Comparison of ENCODE assay signal across 1 cellular context in genomic region chr15:71114887-71115566, GRCh38.
TF ChIP-seq lines count a peak whose summit lies in the region.

Gene THSD4 (plus strand): TSS chr15:71115471.

TF ChIP-seq in K562, 482 proteins besides CTCF, POLR2A, EP300 and RAD21 (continued from another document):
- TF ChIP-seq SREBF2 (CRISPR knock-in tag; IDR thresholded peaks at IDR 0.05) (no peak), FIP1L1 (IDR thresholded peaks at IDR 0.05; ENCODE audit: low read depth, low read length, poor library complexity, severe bottlenecking) (peak; percentile 62), NR2C2 (CRISPR knock-in tag; IDR thresholded peaks at IDR 0.05) (no peak), NR2C2 (tag; IDR thresholded peaks at IDR 0.05) (peak; percentile 77), EHMT2 (IDR thresholded peaks at IDR 0.05) (no peak), CXXC5 (CRISPR knock-in tag; IDR thresholded peaks at IDR 0.05) (peak; percentile 40; the same call in 1 of the 2 replicates), FOXJ3 (CRISPR knock-in tag; IDR thresholded peaks at IDR 0.05) (no peak), RCOR1 (IDR thresholded peaks at IDR 0.05; ENCODE audit: borderline replicate concordance in 1 of 2, low read depth in 2 of 2, low read length in 2 of 2) (0 out of 4 replicates have a peak, but pooled peaks of 1 of the 2 experiments have one; percentile 19), CTBP1 (IDR thresholded peaks at IDR 0.05; ENCODE audit: borderline replicate concordance) (peak; percentile 43; the same call in 1 of the 2 replicates), NR2C1 (IDR thresholded peaks at IDR 0.05) (0 out of 2 replicates have a peak, but pooled peaks have one; percentile 27), NR2C1 (tag; IDR thresholded peaks at IDR 0.05) (peak; percentile 51; the same call in 1 of the 2 replicates), ZFP1 (CRISPR knock-in tag; IDR thresholded peaks at IDR 0.05) (no peak), ZNF347 (CRISPR knock-in tag; IDR thresholded peaks at IDR 0.05; ENCODE audit: low read depth) (no peak), ZNF449 (CRISPR knock-in tag; IDR thresholded peaks at IDR 0.05) (no peak), SMC3 (conservative IDR thresholded peaks at IDR 0.05; ENCODE audit: insufficient read depth, low read depth, low read length) (peak; percentile 75), VEZF1 (CRISPR knock-in tag; IDR thresholded peaks at IDR 0.05) (peak; percentile 61; the same call in 1 of the 2 replicates), NBN (IDR thresholded peaks at IDR 0.05; ENCODE audit: low read depth) (no peak), RBM17 (IDR thresholded peaks at IDR 0.05; ENCODE audit: borderline replicate concordance, low read depth, low read length) (no peak), SNAPC5 (CRISPR knock-in tag; IDR thresholded peaks at IDR 0.05) (no peak), ZBTB7A (IDR thresholded peaks at IDR 0.05; ENCODE audit: borderline replicate concordance, control insufficient read depth, low read depth, low read length) (peak; percentile 72; the same call in 1 of the 2 replicates), CHCHD3 (CRISPR knock-in tag; IDR thresholded peaks at IDR 0.05) (no peak), CTCFL (IDR thresholded peaks at IDR 0.05; ENCODE audit: borderline replicate concordance, insufficient read depth, low read depth, low read length, poor library complexity, severe bottlenecking) (peak; percentile 47), ELF2 (CRISPR knock-in tag; IDR thresholded peaks at IDR 0.05) (no peak), RBM34 (IDR thresholded peaks at IDR 0.05; ENCODE audit: borderline replicate concordance, insufficient read depth, low read length) (no peak), CHD4 (IDR thresholded peaks at IDR 0.05; ENCODE audit: insufficient read depth, insufficient replicate concordance, low read depth, low read length, poor library complexity, severe bottlenecking) (no peak), ZBTB8A (IDR thresholded peaks at IDR 0.05; ENCODE audit: partially characterized antibody) (no peak), MAZ (CRISPR knock-in tag; conservative IDR thresholded peaks at IDR 0.05 in 1 of 2, IDR thresholded peaks at IDR 0.05 in 1 of 2) (peak; percentile 71 to 88)
- TF ChIP-seq, protein P1, sequence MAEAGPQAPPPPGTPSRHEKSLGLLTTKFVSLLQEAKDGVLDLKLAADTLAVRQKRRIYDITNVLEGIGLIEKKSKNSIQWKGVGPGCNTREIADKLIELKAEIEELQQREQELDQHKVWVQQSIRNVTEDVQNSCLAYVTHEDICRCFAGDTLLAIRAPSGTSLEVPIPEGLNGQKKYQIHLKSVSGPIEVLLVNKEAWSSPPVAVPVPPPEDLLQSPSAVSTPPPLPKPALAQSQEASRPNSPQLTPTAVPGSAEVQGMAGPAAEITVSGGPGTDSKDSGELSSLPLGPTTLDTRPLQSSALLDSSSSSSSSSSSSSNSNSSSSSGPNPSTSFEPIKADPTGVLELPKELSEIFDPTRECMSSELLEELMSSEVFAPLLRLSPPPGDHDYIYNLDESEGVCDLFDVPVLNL (CRISPR knock-in tag; IDR thresholded peaks at IDR 0.05; ENCODE audit: low read depth) = no peak
- TF ChIP-seq, protein P2, sequence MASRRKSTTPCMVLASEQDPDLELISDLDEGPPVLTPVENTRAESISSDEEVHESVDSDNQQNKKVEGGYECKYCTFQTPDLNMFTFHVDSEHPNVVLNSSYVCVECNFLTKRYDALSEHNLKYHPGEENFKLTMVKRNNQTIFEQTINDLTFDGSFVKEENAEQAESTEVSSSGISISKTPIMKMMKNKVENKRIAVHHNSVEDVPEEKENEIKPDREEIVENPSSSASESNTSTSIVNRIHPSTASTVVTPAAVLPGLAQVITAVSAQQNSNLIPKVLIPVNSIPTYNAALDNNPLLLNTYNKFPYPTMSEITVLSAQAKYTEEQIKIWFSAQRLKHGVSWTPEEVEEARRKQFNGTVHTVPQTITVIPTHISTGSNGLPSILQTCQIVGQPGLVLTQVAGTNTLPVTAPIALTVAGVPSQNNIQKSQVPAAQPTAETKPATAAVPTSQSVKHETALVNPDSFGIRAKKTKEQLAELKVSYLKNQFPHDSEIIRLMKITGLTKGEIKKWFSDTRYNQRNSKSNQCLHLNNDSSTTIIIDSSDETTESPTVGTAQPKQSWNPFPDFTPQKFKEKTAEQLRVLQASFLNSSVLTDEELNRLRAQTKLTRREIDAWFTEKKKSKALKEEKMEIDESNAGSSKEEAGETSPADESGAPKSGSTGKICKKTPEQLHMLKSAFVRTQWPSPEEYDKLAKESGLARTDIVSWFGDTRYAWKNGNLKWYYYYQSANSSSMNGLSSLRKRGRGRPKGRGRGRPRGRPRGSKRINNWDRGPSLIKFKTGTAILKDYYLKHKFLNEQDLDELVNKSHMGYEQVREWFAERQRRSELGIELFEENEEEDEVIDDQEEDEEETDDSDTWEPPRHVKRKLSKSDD (conservative IDR thresholded peaks at IDR 0.05; ENCODE audit: low read length) = no peak
- TF ChIP-seq, protein P3, sequence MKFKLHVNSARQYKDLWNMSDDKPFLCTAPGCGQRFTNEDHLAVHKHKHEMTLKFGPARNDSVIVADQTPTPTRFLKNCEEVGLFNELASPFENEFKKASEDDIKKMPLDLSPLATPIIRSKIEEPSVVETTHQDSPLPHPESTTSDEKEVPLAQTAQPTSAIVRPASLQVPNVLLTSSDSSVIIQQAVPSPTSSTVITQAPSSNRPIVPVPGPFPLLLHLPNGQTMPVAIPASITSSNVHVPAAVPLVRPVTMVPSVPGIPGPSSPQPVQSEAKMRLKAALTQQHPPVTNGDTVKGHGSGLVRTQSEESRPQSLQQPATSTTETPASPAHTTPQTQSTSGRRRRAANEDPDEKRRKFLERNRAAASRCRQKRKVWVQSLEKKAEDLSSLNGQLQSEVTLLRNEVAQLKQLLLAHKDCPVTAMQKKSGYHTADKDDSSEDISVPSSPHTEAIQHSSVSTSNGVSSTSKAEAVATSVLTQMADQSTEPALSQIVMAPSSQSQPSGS (CRISPR knock-in tag; IDR thresholded peaks at IDR 0.05) = no peak
- TF ChIP-seq, protein P4, sequence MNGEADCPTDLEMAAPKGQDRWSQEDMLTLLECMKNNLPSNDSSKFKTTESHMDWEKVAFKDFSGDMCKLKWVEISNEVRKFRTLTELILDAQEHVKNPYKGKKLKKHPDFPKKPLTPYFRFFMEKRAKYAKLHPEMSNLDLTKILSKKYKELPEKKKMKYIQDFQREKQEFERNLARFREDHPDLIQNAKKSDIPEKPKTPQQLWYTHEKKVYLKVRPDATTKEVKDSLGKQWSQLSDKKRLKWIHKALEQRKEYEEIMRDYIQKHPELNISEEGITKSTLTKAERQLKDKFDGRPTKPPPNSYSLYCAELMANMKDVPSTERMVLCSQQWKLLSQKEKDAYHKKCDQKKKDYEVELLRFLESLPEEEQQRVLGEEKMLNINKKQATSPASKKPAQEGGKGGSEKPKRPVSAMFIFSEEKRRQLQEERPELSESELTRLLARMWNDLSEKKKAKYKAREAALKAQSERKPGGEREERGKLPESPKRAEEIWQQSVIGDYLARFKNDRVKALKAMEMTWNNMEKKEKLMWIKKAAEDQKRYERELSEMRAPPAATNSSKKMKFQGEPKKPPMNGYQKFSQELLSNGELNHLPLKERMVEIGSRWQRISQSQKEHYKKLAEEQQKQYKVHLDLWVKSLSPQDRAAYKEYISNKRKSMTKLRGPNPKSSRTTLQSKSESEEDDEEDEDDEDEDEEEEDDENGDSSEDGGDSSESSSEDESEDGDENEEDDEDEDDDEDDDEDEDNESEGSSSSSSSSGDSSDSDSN (IDR thresholded peaks at IDR 0.05; ENCODE audit: borderline replicate concordance in 1 of 2, low read depth in 2 of 2, low read length in 2 of 2) = 0 out of 4 replicates have a peak, but pooled peaks of 1 of the 2 experiments have one; percentile 48
